Comparison of ENCODE assay signal across 8 cellular contexts in the genomic region with DNA sequence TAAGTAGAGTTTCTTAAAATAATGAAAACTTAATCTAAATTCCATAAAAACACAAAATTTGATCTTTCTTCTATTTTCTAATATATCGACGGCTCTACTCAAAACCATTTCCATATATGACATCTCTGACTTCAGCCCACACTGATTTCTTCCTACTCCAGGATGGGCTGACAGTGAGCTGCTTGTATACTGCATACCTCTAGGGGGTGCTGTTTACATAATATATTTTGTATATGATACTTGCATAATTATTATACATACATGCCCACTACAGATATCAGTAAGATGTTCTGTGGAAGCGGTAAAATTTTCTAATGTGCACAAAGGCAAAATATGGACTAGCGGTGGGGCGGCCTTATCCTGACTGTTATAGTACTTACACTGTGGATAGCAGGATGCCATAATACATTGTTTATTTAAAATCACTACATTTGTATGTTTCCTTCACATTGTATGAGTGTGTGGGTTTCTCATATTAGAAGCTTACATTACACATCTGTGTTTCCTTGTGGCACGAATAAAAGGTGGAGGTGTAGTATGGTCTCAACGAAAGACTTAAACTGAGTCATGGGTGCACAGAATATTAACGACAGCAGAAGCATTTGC.
DNase-seq lines count a peak whose midpoint lies in the region.

No MANE protein-coding gene starts in this region.

- no peak overlapping the region for H2AFZ ChIP-seq in neuronal stem cell (ENCODE audit: low read length)

- WGBS in neuronal stem cell (ENCODE audit: extremely low coverage in 2 of 2, insufficient read length in 2 of 2, insufficient replicate concordance in 1 of 2), 2 donors, result no CpG with 5 or more reads among the region's 8 CpGs

- in situ Hi-C loops in HAP-1 (cut with MboI; ENCODE audit: low sequenced_read_pairs), result no loop called here

- no peak overlapping the region for H2AK5ac ChIP-seq in neuronal stem cell (ENCODE audit: low read depth, low read length)

- H3K4me2 ChIP-seq in neuronal stem cell (ENCODE audit: insufficient read depth, low read length, poor library complexity, severe bottlenecking), result no peak overlapping the region

- H3K18ac ChIP-seq in neuronal stem cell (ENCODE audit: low read length), result no peak overlapping the region

- peaks cover 2% of the 10 kb centered on the region; the same call in 1 of the 2 replicates for H3K4me1 ChIP-seq in HAP-1
- no peaks in the 10 kb centered on the region for H3K4me1 ChIP-seq in neuronal stem cell (ENCODE audit: control insufficient read depth in 2 of 2, insufficient read depth in 1 of 2, low read depth in 1 of 2, low read length in 2 of 2)

- no peak overlapping the region for H2BK5ac ChIP-seq in neuronal stem cell (ENCODE audit: low read length)

- H3K9me3 ChIP-seq in HAP-1, result no peaks in the 10 kb centered on the region
- H3K9me3 ChIP-seq in neuronal stem cell (replicated peaks in 1 of 2; ENCODE audit: control insufficient read depth in 2 of 2, insufficient read depth in 1 of 2, low read depth in 1 of 2, low read length in 2 of 2), result no peaks in the 10 kb centered on the region

- DNase-seq in NOMO-1 treated with DMSO at 0.1 percent for 48 hours (lab: John Stamatoyannopoulos, UW; ENCODE audit: unreplicated experiment) (peak; percentile 19), NOMO-1 treated with dmso at 0.1 percent for 144 hours (lab: John Stamatoyannopoulos, UW; ENCODE audit: unreplicated experiment) (no peak), HAP-1 (ENCODE audit: low spot score in 2 of 2) (peak; percentile 18 to 31), LoVo (ENCODE audit: low spot score) (peak; percentile 46), SKM-1 (lab: John Stamatoyannopoulos, UW; ENCODE audit: unreplicated experiment) (peak; percentile 19), foreskin melanocyte (peak; percentile 12), neuronal stem cell (ENCODE audit: low spot score) (no peak), GF-D8 (lab: John Stamatoyannopoulos, UW) (no peak)

- no peak overlapping the region for H3K9ac ChIP-seq in neuronal stem cell (ENCODE audit: low read depth, low read length, poor library complexity)

- no peak overlapping the region for H3K4me3 ChIP-seq in HAP-1
- H3K4me3 ChIP-seq in neuronal stem cell (ENCODE audit: low read length in 2 of 2), result no peak overlapping the region

- no peak overlapping the region for H3K27ac ChIP-seq in neuronal stem cell (replicated peaks; ENCODE audit: low read length)

- H3K27me3 ChIP-seq in HAP-1 (ENCODE audit: low read depth), result no peaks in the 10 kb centered on the region
- H3K27me3 ChIP-seq in neuronal stem cell (ENCODE audit: control insufficient read depth in 3 of 3, insufficient read depth in 3 of 3, low read depth in 1 of 3, low read length in 3 of 3), result no peaks in the 10 kb centered on the region

- H3K23ac ChIP-seq in neuronal stem cell (ENCODE audit: low read depth, low read length, poor library complexity), result no peak overlapping the region

- no peaks in the 10 kb centered on the region for H3K79me1 ChIP-seq in neuronal stem cell (ENCODE audit: low read depth, low read length)

- no peak overlapping the region for H2BK120ac ChIP-seq in neuronal stem cell (ENCODE audit: low read depth, low read length)

- no peaks in the 10 kb centered on the region for H3K36me3 ChIP-seq in HAP-1 (replicated peaks)
- H3K36me3 ChIP-seq in neuronal stem cell (replicated peaks in 1 of 2; ENCODE audit: control insufficient read depth in 2 of 2, insufficient read depth in 2 of 2, low read length in 2 of 2), result no peaks in the 10 kb centered on the region

- no peak overlapping the region for H4K91ac ChIP-seq in neuronal stem cell (ENCODE audit: low read depth, low read length, poor library complexity)

- H2BK15ac ChIP-seq in neuronal stem cell (ENCODE audit: low read length), result no peak overlapping the region

- no peak overlapping the region for H3K4ac ChIP-seq in neuronal stem cell (ENCODE audit: low read length)

- H2BK12ac ChIP-seq in neuronal stem cell (ENCODE audit: low read length), result no peak overlapping the region

- H3K14ac ChIP-seq in neuronal stem cell (ENCODE audit: low read length), result no peak overlapping the region

- H4K8ac ChIP-seq in neuronal stem cell (ENCODE audit: low read depth, low read length), result no peak overlapping the region

Comparison
In these comparisons a context has a peak if more than half of its experiments do, and no peak if none do; other contexts are left out.
1. DNase-seq: peak in NOMO-1 treated with DMSO at 0.1 percent for 48 hours (single experiment), HAP-1 (2 of 2), LoVo (single experiment), SKM-1 (single experiment) and foreskin melanocyte (single experiment); none in NOMO-1 treated with dmso at 0.1 percent for 144 hours (single experiment), neuronal stem cell (single experiment) and GF-D8 (single experiment).